ENCODE assay signal across 2 cellular contexts in the genomic region with DNA sequence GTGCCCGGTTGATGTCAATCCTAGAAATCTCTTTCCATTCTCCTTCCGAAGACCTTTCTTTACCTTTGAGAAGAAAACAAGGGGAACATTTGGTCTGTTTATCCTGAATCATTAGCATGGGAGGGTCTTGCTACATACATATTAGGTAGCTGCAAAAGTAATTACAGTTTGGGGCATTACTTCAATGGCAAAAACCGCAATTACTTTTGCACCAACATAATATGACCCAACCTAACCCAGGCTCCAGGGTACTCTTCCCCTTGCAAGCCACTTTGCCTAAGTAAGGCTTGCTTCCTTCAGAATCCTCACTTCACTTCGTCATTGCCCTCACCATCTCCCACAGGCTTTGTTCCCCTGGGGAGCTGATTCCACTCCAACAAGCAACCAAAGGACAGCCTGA.
A peak's percentile ranks its signal among the peaks of the same experiment; 100 is the strongest.
TF ChIP-seq lines count a peak whose summit lies in the region.

No MANE protein-coding gene starts in this region.

TF ChIP-seq in HepG2, 621 proteins besides CTCF, POLR2A, EP300 and RAD21:
- TF ChIP-seq, protein P1, sequence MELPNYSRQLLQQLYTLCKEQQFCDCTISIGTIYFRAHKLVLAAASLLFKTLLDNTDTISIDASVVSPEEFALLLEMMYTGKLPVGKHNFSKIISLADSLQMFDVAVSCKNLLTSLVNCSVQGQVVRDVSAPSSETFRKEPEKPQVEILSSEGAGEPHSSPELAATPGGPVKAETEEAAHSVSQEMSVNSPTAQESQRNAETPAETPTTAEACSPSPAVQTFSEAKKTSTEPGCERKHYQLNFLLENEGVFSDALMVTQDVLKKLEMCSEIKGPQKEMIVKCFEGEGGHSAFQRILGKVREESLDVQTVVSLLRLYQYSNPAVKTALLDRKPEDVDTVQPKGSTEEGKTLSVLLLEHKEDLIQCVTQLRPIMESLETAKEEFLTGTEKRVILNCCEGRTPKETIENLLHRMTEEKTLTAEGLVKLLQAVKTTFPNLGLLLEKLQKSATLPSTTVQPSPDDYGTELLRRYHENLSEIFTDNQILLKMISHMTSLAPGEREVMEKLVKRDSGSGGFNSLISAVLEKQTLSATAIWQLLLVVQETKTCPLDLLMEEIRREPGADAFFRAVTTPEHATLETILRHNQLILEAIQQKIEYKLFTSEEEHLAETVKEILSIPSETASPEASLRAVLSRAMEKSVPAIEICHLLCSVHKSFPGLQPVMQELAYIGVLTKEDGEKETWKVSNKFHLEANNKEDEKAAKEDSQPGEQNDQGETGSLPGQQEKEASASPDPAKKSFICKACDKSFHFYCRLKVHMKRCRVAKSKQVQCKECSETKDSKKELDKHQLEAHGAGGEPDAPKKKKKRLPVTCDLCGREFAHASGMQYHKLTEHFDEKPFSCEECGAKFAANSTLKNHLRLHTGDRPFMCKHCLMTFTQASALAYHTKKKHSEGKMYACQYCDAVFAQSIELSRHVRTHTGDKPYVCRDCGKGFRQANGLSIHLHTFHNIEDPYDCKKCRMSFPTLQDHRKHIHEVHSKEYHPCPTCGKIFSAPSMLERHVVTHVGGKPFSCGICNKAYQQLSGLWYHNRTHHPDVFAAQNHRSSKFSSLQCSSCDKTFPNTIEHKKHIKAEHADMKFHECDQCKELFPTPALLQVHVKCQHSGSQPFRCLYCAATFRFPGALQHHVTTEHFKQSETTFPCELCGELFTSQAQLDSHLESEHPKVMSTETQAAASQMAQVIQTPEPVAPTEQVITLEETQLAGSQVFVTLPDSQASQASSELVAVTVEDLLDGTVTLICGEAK (IDR thresholded peaks at IDR 0.05), result peak; percentile 84
- TF ChIP-seq, protein P1 (CRISPR knock-in tag; IDR thresholded peaks at IDR 0.05), result no peak
- TF ChIP-seq, protein P2, sequence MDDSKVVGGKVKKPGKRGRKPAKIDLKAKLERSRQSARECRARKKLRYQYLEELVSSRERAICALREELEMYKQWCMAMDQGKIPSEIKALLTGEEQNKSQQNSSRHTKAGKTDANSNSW (CRISPR knock-in tag; IDR thresholded peaks at IDR 0.05; ENCODE audit: borderline replicate concordance), result no peak

TF ChIP-seq in K562, 482 proteins besides CTCF, POLR2A, EP300 and RAD21:
- TF ChIP-seq, protein P1 (IDR thresholded peaks at IDR 0.05), result 0 out of 2 replicates have a peak, but pooled peaks have one; percentile 36
- TF ChIP-seq, protein P1 (CRISPR knock-in tag; IDR thresholded peaks at IDR 0.05), result no peak
- TF ChIP-seq ZNF780A (CRISPR knock-in tag; IDR thresholded peaks at IDR 0.05), result no peak
